9 cellular contexts compared by ENCODE assay signal in the genomic region with DNA sequence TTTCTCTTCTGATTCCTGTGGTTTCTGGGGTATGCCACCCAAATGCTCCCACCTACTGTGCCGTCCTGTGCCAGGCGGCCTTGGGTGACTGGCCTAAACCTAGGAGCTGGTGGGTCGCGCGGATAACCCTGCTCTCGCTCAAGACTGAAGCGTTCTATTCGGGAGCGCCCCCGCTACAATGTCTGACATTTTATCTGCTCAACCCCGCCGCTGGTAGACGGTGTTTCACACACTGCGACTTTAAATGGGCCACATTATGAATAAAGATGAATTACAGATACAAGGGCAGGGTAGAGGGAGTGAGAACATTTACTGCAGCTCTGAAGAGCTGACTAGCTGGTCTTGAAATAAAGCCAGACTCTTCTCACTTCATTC. TPM values are rescaled to one million over a fixed set of nuclear protein-coding genes. Genes with fewer than 3 reads are reported as not detected.
A peak's percentile ranks its signal among the peaks of the same experiment; 100 is the strongest.
DNase-seq lines count a peak whose midpoint lies in the region; ATAC-seq and TF ChIP-seq lines count a peak whose summit lies in the region.
"Had no signal": no experiment of that assay in that cellular context is flagged by ENCODE, and none has a peak within 500 bp of the region (broad histone marks: within the 10 kb centered on the region; RNA-seq: fewer than 3 reads in every experiment).

No MANE protein-coding gene starts in this region.

- H3K9me2 ChIP-seq in neural cell (ENCODE audit: insufficient read depth, low read length) = no peaks in the 10 kb centered on the region

- H3K9ac ChIP-seq in neural cell (ENCODE audit: low read length) = peak overlapping the region; percentile 89

- no peaks in the 10 kb centered on the region for H3F3A ChIP-seq in neural cell (ENCODE audit: insufficient read depth, low read length, poor library complexity, severe bottlenecking)

- peaks cover 4% of the 10 kb centered on the region for H3K36me3 Mint-ChIP-seq in CD4-positive, alpha-beta T cell (ENCODE audit: low read depth)
- peaks cover 3% of the 10 kb centered on the region for H3K36me3 Mint-ChIP-seq in IgD-negative memory B cell
- peaks cover 5% of the 10 kb centered on the region for H3K36me3 Mint-ChIP-seq in endothelial cell (ENCODE audit: low read depth, unreplicated experiment)

- H3K4me1 Mint-ChIP-seq in CD4-positive, alpha-beta T cell (ENCODE audit: low read depth) = peaks cover 27% of the 10 kb centered on the region
- H3K4me1 Mint-ChIP-seq in IgD-negative memory B cell (peaks cover 4 to 5% (median 5%) of the 10 kb centered on the region in 3 donors), endothelial cell (ENCODE audit: unreplicated experiment) (peaks cover 22% of the 10 kb centered on the region)

- H3K9me3 Mint-ChIP-seq in CD4-positive, alpha-beta T cell = peaks cover 6% of the 10 kb centered on the region
- H3K9me3 Mint-ChIP-seq in IgD-negative memory B cell (peaks cover 0 to 11% (median 4%) of the 10 kb centered on the region in 3 donors), endothelial cell (ENCODE audit: unreplicated experiment) (no peaks in the 10 kb centered on the region)

- peaks cover 29% of the 10 kb centered on the region for H3K79me2 ChIP-seq in neural cell (replicated peaks; ENCODE audit: insufficient read depth, low read length)

- H2AFZ ChIP-seq in neural cell (ENCODE audit: low read depth, low read length) = peak overlapping the region; percentile 71

- no peaks in the 10 kb centered on the region for H3K36me3 ChIP-seq in neural cell (ENCODE audit: insufficient read depth, low read length)

- intact Hi-C loops in CD4-positive, alpha-beta T cell (cut with DNase I, micrococcal nuclease) = no loop called here

- DNase-seq in CD4-positive, alpha-beta T cell = no peak
- DNase-seq in endothelial cell (ENCODE audit: low spot score) (no peak), OCI-M1 (lab: John Stamatoyannopoulos, UW) (no peak), epidermal melanocyte (ENCODE audit: insufficient read length, low spot score) (no peak)
- DNase-seq: activated CD4-positive, CD25-positive, alpha-beta regulatory T cell treated with anti-CD3 and anti-CD28 coated beads, Interleukin-2, amount 50 U/mL, for 72 hours had no signal

- H3K27ac Mint-ChIP-seq in CD4-positive, alpha-beta T cell = no peak overlapping the region
- peak overlapping the region in 1 of 3 donors; percentile 53 for H3K27ac Mint-ChIP-seq in IgD-negative memory B cell
- H3K27ac Mint-ChIP-seq in endothelial cell (ENCODE audit: unreplicated experiment) = peak overlapping the region; percentile 33

- TF ChIP-seq EP300 in neural cell (conservative IDR thresholded peaks at IDR 0.05; ENCODE audit: poor library complexity, severe bottlenecking) = no peak

- ATAC-seq in CD4-positive, alpha-beta T cell (ENCODE audit: poor library complexity) = no peak
- ATAC-seq in HG02623 (IDR thresholded peaks at IDR 0.05; ENCODE audit: unreplicated experiment) (no peak), HG02852 (IDR thresholded peaks at IDR 0.05; ENCODE audit: unreplicated experiment) (no peak)

- no peaks in the 10 kb centered on the region for H3K27me3 ChIP-seq in CD4-positive, alpha-beta T cell (ENCODE audit: control insufficient read depth, insufficient read depth, low read length)
- H3K27me3 ChIP-seq in neural cell (ENCODE audit: insufficient read depth, low read depth, low read length) = peaks cover 26% of the 10 kb centered on the region

- no peak for TF ChIP-seq CTCF in CD4-positive, alpha-beta T cell (IDR thresholded peaks at IDR 0.05)
- TF ChIP-seq CTCF in endothelial cell (IDR thresholded peaks at IDR 0.05; ENCODE audit: unreplicated experiment) = no peak
- TF ChIP-seq CTCF in neural cell (IDR thresholded peaks at IDR 0.05; ENCODE audit: poor library complexity, severe bottlenecking) = peak; percentile 50

- peak overlapping the region; percentile 79 for H3K4me3 Mint-ChIP-seq in CD4-positive, alpha-beta T cell
- H3K4me3 Mint-ChIP-seq in IgD-negative memory B cell (peak overlapping the region in 3 of 4 donors; percentile 10 to 88 (median 28)), endothelial cell (ENCODE audit: unreplicated experiment) (peak overlapping the region; percentile 86)

- POLR2A ChIA-PET in CD4-positive, alpha-beta T cell (lab: Charles Lee) = interaction anchor here (1.9 to 2.7 kb wide), 2 partner anchors 11 to 55 kb away, joined by 7 to 8 read pairs; no protein-coding TSS in a partner anchor

- H3K4me2 ChIP-seq in neural cell (ENCODE audit: low read length) = peak overlapping the region; percentile 85

- peaks cover 12% of the 10 kb centered on the region for H3K27me3 Mint-ChIP-seq in CD4-positive, alpha-beta T cell
- H3K27me3 Mint-ChIP-seq in IgD-negative memory B cell (peaks cover 28% of the 10 kb centered on the region), endothelial cell (ENCODE audit: unreplicated experiment) (peaks cover 9% of the 10 kb centered on the region)

- CTCF ChIA-PET in CD4-positive, alpha-beta T cell (lab: Charles Lee) = no interaction called here

- no peak overlapping the region for H3K27ac ChIP-seq in CD4-positive, alpha-beta T cell (ENCODE audit: low read depth, low read length)
- peak overlapping the region; percentile 92 for H3K27ac ChIP-seq in neural cell (ENCODE audit: low read length)

- peak; percentile 54 for TF ChIP-seq RAD21 in neural cell (conservative IDR thresholded peaks at IDR 0.05)

- peaks cover 8% of the 10 kb centered on the region for H3K9me3 ChIP-seq in CD4-positive, alpha-beta T cell (ENCODE audit: control insufficient read depth, low read length)
- no peaks in the 10 kb centered on the region for H3K9me3 ChIP-seq in neural cell (ENCODE audit: low read length)

- H3K4me3 ChIP-seq in neural cell (ENCODE audit: low read length) = peak overlapping the region; percentile 85

- no peaks in the 10 kb centered on the region for H4K20me1 ChIP-seq in neural cell (ENCODE audit: insufficient read depth)

TF ChIP-seq in neural cell, 6 proteins besides CTCF, POLR2A, EP300 and RAD21:
- peak; percentile 38 for TF ChIP-seq TAF1 (IDR thresholded peaks at IDR 0.05; ENCODE audit: low read depth)
- TF ChIP-seq EZH2 (IDR thresholded peaks at IDR 0.05; ENCODE audit: borderline replicate concordance, insufficient read depth, low read length, poor library complexity, severe bottlenecking) = no peak

RNA-seq across cellular contexts. Expression of gene PTCH1, which starts 0.8 kb away (rescaled TPM):
- total RNA-seq in CD4-positive, alpha-beta T cell = 10 to 100 TPM; 15.8 to 17.0 TPM
- polyA plus RNA-seq in IgD-negative memory B cell (19.3 TPM), neural cell (15.6 and 20.0 TPM in 2 replicates)
- total RNA-seq in endothelial cell (ENCODE audit: unreplicated experiment) = 24.1 TPM
- polyA minus RNA-seq in neural cell = 32.9 and 53.0 TPM in 2 replicates

Comparison
In these comparisons a context has a peak if more than half of its experiments do, and no peak if none do; other contexts are left out.
1. H3K4me3 Mint-ChIP-seq: peak in every context shown above with its lines; median percentile 86 in endothelial cell; 79 in CD4-positive, alpha-beta T cell; 28 in IgD-negative memory B cell.